Comparison of ENCODE assay signal across 39 cellular contexts in the genomic region with DNA sequence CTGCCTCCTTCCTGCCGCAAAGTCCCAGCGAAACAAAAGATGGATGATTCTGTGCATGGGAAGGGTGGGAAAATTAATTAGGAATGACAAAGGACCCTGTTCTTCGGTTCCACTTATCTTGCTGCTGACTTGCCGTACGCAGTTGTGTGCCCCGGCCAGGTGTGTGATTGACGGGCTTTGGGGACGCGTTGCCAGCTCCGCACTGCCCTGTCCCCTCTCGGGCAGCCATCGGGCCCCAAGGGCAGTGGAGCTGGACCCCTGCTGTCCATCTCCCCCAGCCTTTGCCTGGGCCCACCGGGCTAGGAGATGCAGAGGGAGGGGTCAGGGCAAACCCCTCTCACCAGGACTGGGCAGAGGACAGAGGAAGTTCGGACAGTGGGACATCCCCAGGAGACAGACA.
"Had no signal": no experiment of that assay in that cellular context is flagged by ENCODE, and none has a peak within 500 bp of the region (broad histone marks: within the 10 kb centered on the region; RNA-seq: fewer than 3 reads in every experiment).

No MANE protein-coding gene starts in this region.

- H3K36me3 ChIP-seq: adrenal gland, ascending aorta, brain microvascular endothelial cell, breast epithelium, cardiac muscle cell had no signal

- DNase-seq: activated effector memory CD4-positive, alpha-beta T cell treated with anti-CD3 and anti-CD28 coated beads, Interleukin-2, amount 50 U/mL, for 16 hours; activated effector memory CD4-positive, alpha-beta T cell treated with Interleukin-2 at 50 U/mL for 16 hours; activated gamma-delta T cell; activated gamma-delta T cell treated with Interleukin-2 at 50 U/mL for 16 hours; activated naive CD4-positive, alpha-beta T cell; activated naive CD4-positive, alpha-beta T cell treated with anti-CD3 and anti-CD28 coated beads for 36 hours; activated naive CD4-positive, alpha-beta T cell treated with anti-CD3 and anti-CD28 coated beads, Interleukin-2, amount 10 ng/mL, durations not matched to agents 7 days and 5 days; activated naive CD4-positive, alpha-beta T cell treated with anti-CD3 and anti-CD28 coated beads, Interleukin-2, amount 50 U/mL, for 16 hours; activated naive CD4-positive, alpha-beta T cell treated with Interleukin-2 at 50 U/mL for 16 hours; activated naive CD8-positive, alpha-beta T cell treated with anti-CD3 and anti-CD28 coated beads for 36 hours; activated naive CD8-positive, alpha-beta T cell treated with anti-CD3 and anti-CD28 coated beads, Interleukin-2, amount 10 ng/mL, durations not matched to agents 7 days and 5 days; activated naive CD8-positive, alpha-beta T cell treated with anti-CD3 and anti-CD28 coated beads, Interleukin-2, amount 50 U/mL, for 24 hours; activated T-cell treated with anti-CD3 and anti-CD28 coated beads, Interleukin-2, amount 50 U/mL, for 1 hour; activated T-cell treated with anti-CD3 and anti-CD28 coated beads, Interleukin-2, amount 50 U/mL, for 24 hours; activated T-cell treated with anti-CD3 and anti-CD28 coated beads, Interleukin-2, amount 50 U/mL, for 4 hours; activated T-cell treated with anti-CD3 and anti-CD28 coated beads, Interleukin-2, amount 50 U/mL, for 48 hours; activated T-cell treated with anti-CD3 and anti-CD28 coated beads, Interleukin-2, amount 50 U/mL, for 72 hours; adrenal gland; amniotic stem cell; amygdala; anterior cingulate cortex; body of pancreas; brain microvascular endothelial cell; caudate nucleus; central memory CD4-positive, alpha-beta T cell; cerebellar nuclear complex had no signal

- H3K36me3 Mint-ChIP-seq: activated naive CD4-positive, alpha-beta T cell treated with anti-CD3 and anti-CD28 coated beads, Interleukin-2, amount 10 ng/mL, durations not matched to agents 7 days and 5 days; activated naive CD4-positive, alpha-beta T cell treated with anti-CD3 and anti-CD28 coated beads, Interleukin-2, amount 50 U/mL, for 24 hours; activated naive CD4-positive, alpha-beta T cell treated with anti-CD3 and anti-CD28 coated beads, Interleukin-2, amount 50 U/mL, for 72 hours; activated naive CD8-positive, alpha-beta T cell; activated naive CD8-positive, alpha-beta T cell treated with anti-CD3 and anti-CD28 coated beads for 36 hours; activated naive CD8-positive, alpha-beta T cell treated with anti-CD3 and anti-CD28 coated beads, Interleukin-2, amount 10 ng/mL, durations not matched to agents 7 days and 5 days; brain had no signal

- H3K9me3 ChIP-seq: adrenal gland, ascending aorta, body of pancreas, breast epithelium had no signal

- H3K9me3 Mint-ChIP-seq: activated naive CD4-positive, alpha-beta T cell treated with anti-CD3 and anti-CD28 coated beads for 36 hours; activated naive CD4-positive, alpha-beta T cell treated with anti-CD3 and anti-CD28 coated beads, Interleukin-2, amount 10 ng/mL, durations not matched to agents 7 days and 5 days; activated naive CD4-positive, alpha-beta T cell treated with anti-CD3 and anti-CD28 coated beads, Interleukin-2, amount 50 U/mL, for 24 hours; activated naive CD8-positive, alpha-beta T cell treated with anti-CD3 and anti-CD28 coated beads for 36 hours; activated naive CD8-positive, alpha-beta T cell treated with anti-CD3 and anti-CD28 coated beads, Interleukin-2, amount 10 ng/mL, durations not matched to agents 7 days and 5 days; activated naive CD8-positive, alpha-beta T cell treated with anti-CD3 and anti-CD28 coated beads, Interleukin-2, amount 50 U/mL, for 24 hours; activated T-cell treated with anti-CD3 and anti-CD28 coated beads, Interleukin-2, amount 50 U/mL, for 24 hours; activated T-cell treated with anti-CD3 and anti-CD28 coated beads, Interleukin-2, amount 50 U/mL, for 4 hours; activated T-cell treated with anti-CD3 and anti-CD28 coated beads, Interleukin-2, amount 50 U/mL, for 72 hours; activated T-helper 1 cell treated with anti-CD3 and anti-CD28 coated beads, Interleukin-12 subunit alpha, Interleukin-12 subunit beta, Interleukin-2, Interleukin-4 antibody, amounts not matched to agents 30 ng/mL and 10 ng/mL and 1 ng/mL, durations not matched to agents 14 hours and 24 hours and 36 hours; activated T-helper 17 cell treated with anti-CD3 and anti-CD28 coated beads, Interleukin-2, amount 50 U/mL, for 72 hours; activated T-helper 2 cell treated with anti-CD3 and anti-CD28 coated beads, Interferon-gamma antibody, Interleukin-2, Interleukin-4, amounts not matched to agents 10 μg/mL and 5 μg/mL and 100 μg/mL, durations not matched to agents 14 hours and 24 hours and 36 hours; central memory CD8-positive, alpha-beta T cell had no signal

- H3K4me3 Mint-ChIP-seq: activated naive CD4-positive, alpha-beta T cell treated with anti-CD3 and anti-CD28 coated beads for 36 hours; activated naive CD4-positive, alpha-beta T cell treated with anti-CD3 and anti-CD28 coated beads, Interleukin-2, amount 10 ng/mL, durations not matched to agents 7 days and 5 days; activated naive CD4-positive, alpha-beta T cell treated with anti-CD3 and anti-CD28 coated beads, Interleukin-2, amount 50 U/mL, for 24 hours; activated naive CD8-positive, alpha-beta T cell; activated naive CD8-positive, alpha-beta T cell treated with anti-CD3 and anti-CD28 coated beads for 36 hours; activated naive CD8-positive, alpha-beta T cell treated with anti-CD3 and anti-CD28 coated beads, Interleukin-2, amount 10 ng/mL, durations not matched to agents 7 days and 5 days; activated naive CD8-positive, alpha-beta T cell treated with anti-CD3 and anti-CD28 coated beads, Interleukin-2, amount 50 U/mL, for 24 hours; activated T-cell treated with anti-CD3 and anti-CD28 coated beads, Interleukin-2, amount 50 U/mL, for 24 hours; activated T-cell treated with anti-CD3 and anti-CD28 coated beads, Interleukin-2, amount 50 U/mL, for 4 hours; activated T-cell treated with anti-CD3 and anti-CD28 coated beads, Interleukin-2, amount 50 U/mL, for 72 hours; activated T-helper 1 cell treated with anti-CD3 and anti-CD28 coated beads, Interleukin-12 subunit alpha, Interleukin-12 subunit beta, Interleukin-2, Interleukin-4 antibody, amounts not matched to agents 30 ng/mL and 10 ng/mL and 1 ng/mL, durations not matched to agents 14 hours and 24 hours and 36 hours; activated T-helper 17 cell treated with anti-CD3 and anti-CD28 coated beads, Interleukin-2, amount 50 U/mL, for 72 hours; brain; central memory CD8-positive, alpha-beta T cell had no signal

- H3K4me1 ChIP-seq: adrenal gland, ascending aorta, body of pancreas, breast epithelium had no signal

- FAIRE-seq: astrocyte, bronchial epithelial cell had no signal

- H3K27ac ChIP-seq: adrenal gland, ascending aorta, body of pancreas, brain microvascular endothelial cell, breast epithelium, cardiac muscle cell had no signal

- H3K27ac Mint-ChIP-seq: activated naive CD4-positive, alpha-beta T cell treated with anti-CD3 and anti-CD28 coated beads for 36 hours; activated naive CD4-positive, alpha-beta T cell treated with anti-CD3 and anti-CD28 coated beads, Interleukin-2, amount 10 ng/mL, durations not matched to agents 7 days and 5 days; activated naive CD4-positive, alpha-beta T cell treated with anti-CD3 and anti-CD28 coated beads, Interleukin-2, amount 50 U/mL, for 24 hours; activated naive CD8-positive, alpha-beta T cell; activated naive CD8-positive, alpha-beta T cell treated with anti-CD3 and anti-CD28 coated beads for 36 hours; activated naive CD8-positive, alpha-beta T cell treated with anti-CD3 and anti-CD28 coated beads, Interleukin-2, amount 10 ng/mL, durations not matched to agents 7 days and 5 days; activated naive CD8-positive, alpha-beta T cell treated with anti-CD3 and anti-CD28 coated beads, Interleukin-2, amount 50 U/mL, for 24 hours; activated T-cell treated with anti-CD3 and anti-CD28 coated beads, Interleukin-2, amount 50 U/mL, for 24 hours; activated T-cell treated with anti-CD3 and anti-CD28 coated beads, Interleukin-2, amount 50 U/mL, for 72 hours; activated T-helper 1 cell treated with anti-CD3 and anti-CD28 coated beads, Interleukin-12 subunit alpha, Interleukin-12 subunit beta, Interleukin-2, Interleukin-4 antibody, amounts not matched to agents 30 ng/mL and 10 ng/mL and 1 ng/mL, durations not matched to agents 14 hours and 24 hours and 36 hours; activated T-helper 17 cell treated with anti-CD3 and anti-CD28 coated beads, Interleukin-2, amount 50 U/mL, for 72 hours; activated T-helper 2 cell treated with anti-CD3 and anti-CD28 coated beads, Interferon-gamma antibody, Interleukin-2, Interleukin-4, amounts not matched to agents 10 μg/mL and 5 μg/mL and 100 μg/mL, durations not matched to agents 14 hours and 24 hours and 36 hours had no signal

- H3K27me3 Mint-ChIP-seq: activated naive CD4-positive, alpha-beta T cell treated with anti-CD3 and anti-CD28 coated beads, Interleukin-2, amount 10 ng/mL, durations not matched to agents 7 days and 5 days; activated naive CD4-positive, alpha-beta T cell treated with anti-CD3 and anti-CD28 coated beads, Interleukin-2, amount 50 U/mL, for 24 hours; activated naive CD8-positive, alpha-beta T cell treated with anti-CD3 and anti-CD28 coated beads for 36 hours; activated naive CD8-positive, alpha-beta T cell treated with anti-CD3 and anti-CD28 coated beads, Interleukin-2, amount 10 ng/mL, durations not matched to agents 7 days and 5 days; activated naive CD8-positive, alpha-beta T cell treated with anti-CD3 and anti-CD28 coated beads, Interleukin-2, amount 50 U/mL, for 24 hours had no signal

- H3K4me1 Mint-ChIP-seq: activated T-helper 17 cell treated with anti-CD3 and anti-CD28 coated beads, Interleukin-2, amount 50 U/mL, for 72 hours had no signal

- ATAC-seq: activated naive CD4-positive, alpha-beta T cell treated with anti-CD3 and anti-CD28 coated beads, Interleukin-2, amount 50 U/mL, for 72 hours; activated naive CD8-positive, alpha-beta T cell treated with anti-CD3 and anti-CD28 coated beads, Interleukin-2, amount 50 U/mL, for 24 hours; activated T-cell treated with anti-CD3 and anti-CD28 coated beads, Interleukin-2, amount 50 U/mL, for 4 hours; activated T-cell treated with anti-CD3 and anti-CD28 coated beads, Interleukin-2, amount 50 U/mL, for 72 hours; activated T-helper 17 cell treated with anti-CD3 and anti-CD28 coated beads, Interleukin-2, amount 50 U/mL, for 72 hours; body of pancreas had no signal

- H3K4me3 ChIP-seq: adrenal gland, ascending aorta, body of pancreas, breast epithelium, cardiac muscle cell had no signal
